1 cellular context compared by ENCODE assay signal in the genomic region with DNA sequence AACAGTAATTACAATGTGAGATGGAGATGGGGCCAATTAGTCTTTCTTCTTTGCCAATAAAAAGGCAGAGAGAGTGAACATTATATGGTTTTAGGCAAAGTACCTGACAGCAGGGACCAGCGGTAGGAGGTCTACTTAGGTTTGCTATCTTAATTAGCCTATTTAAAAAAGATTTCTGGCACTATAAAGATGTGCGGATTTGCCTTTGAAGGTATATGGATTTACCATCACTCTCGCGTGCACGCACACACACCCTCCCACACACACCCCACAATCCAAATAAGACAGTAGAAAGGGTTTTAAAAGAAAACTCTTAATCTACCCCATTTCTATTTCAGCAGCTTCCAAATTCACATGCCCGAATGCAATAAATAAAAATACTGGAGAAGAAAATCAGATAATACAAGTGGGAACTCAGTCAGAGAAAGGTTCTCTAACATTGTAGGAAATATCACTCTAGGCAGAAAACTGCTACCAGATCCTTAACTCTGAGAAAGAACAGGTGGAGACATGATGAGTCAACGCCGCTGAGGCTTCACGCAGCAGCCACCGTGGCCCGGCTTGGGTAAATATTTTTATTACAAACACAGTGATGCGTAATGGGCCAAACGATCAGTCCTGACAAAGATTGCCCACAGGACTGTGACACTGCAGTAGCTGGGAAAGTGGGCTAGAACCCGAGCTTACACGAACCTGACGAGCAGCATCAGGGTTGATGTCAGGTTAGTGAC.
TF ChIP-seq lines count a peak whose summit lies in the region.

No MANE protein-coding gene starts in this region.

TF ChIP-seq in HEK293, 187 proteins besides CTCF, POLR2A, EP300 and RAD21 (continued from another document and continues in another):
- TF ChIP-seq, protein P1, sequence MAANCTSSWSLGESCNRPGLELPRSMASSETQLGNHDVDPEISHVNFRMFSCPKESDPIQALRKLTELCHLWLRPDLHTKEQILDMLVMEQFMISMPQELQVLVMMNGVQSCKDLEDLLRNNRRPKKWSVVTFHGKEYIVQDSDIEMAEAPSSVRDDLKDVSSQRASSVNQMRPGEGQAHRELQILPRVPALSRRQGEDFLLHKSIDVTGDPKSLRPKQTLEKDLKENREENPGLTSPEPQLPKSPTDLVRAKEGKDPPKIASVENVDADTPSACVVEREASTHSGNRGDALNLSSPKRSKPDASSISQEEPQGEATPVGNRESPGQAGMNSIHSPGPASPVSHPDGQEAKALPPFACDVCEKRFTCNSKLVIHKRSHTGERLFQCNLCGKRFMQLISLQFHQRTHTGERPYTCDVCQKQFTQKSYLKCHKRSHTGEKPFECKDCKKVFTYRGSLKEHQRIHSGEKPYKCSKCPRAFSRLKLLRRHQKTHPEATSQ (tag by site-specific recombination; IDR thresholded peaks at IDR 0.05): no peak
- TF ChIP-seq ZNF701 (tag by site-specific recombination; IDR thresholded peaks at IDR 0.05): no peak
- TF ChIP-seq, protein P2, sequence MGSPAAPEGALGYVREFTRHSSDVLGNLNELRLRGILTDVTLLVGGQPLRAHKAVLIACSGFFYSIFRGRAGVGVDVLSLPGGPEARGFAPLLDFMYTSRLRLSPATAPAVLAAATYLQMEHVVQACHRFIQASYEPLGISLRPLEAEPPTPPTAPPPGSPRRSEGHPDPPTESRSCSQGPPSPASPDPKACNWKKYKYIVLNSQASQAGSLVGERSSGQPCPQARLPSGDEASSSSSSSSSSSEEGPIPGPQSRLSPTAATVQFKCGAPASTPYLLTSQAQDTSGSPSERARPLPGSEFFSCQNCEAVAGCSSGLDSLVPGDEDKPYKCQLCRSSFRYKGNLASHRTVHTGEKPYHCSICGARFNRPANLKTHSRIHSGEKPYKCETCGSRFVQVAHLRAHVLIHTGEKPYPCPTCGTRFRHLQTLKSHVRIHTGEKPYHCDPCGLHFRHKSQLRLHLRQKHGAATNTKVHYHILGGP (tag by site-specific recombination; IDR thresholded peaks at IDR 0.05): no peak
- TF ChIP-seq TCF7L2 (IDR thresholded peaks at IDR 0.05; ENCODE audit: borderline replicate concordance, low read depth, low read length): peak; percentile 90
- no peak for TF ChIP-seq SCRT1 (tag by site-specific recombination; IDR thresholded peaks at IDR 0.05; ENCODE audit: borderline replicate concordance)
- peak; percentile 64; the same call in 1 of the 2 replicates for TF ChIP-seq BCL11B (tag by site-specific recombination; IDR thresholded peaks at IDR 0.05; ENCODE audit: low read depth)
- 0 out of 2 replicates have a peak, but pooled peaks have one; percentile 17 for TF ChIP-seq ZNF391 (tag by site-specific recombination; IDR thresholded peaks at IDR 0.05; ENCODE audit: borderline replicate concordance, low read depth)
- TF ChIP-seq ZFP69B (tag by site-specific recombination; IDR thresholded peaks at IDR 0.05): 0 out of 2 replicates have a peak, but pooled peaks have one; percentile 6
- no peak for TF ChIP-seq ZNF174 (tag by site-specific recombination; IDR thresholded peaks at IDR 0.05)
- no peak for TF ChIP-seq ZNF16 (tag by site-specific recombination; IDR thresholded peaks at IDR 0.05; ENCODE audit: low read depth)
- TF ChIP-seq ZNF558 (tag by site-specific recombination; IDR thresholded peaks at IDR 0.05): 0 out of 2 replicates have a peak, but pooled peaks have one; percentile 33
- TF ChIP-seq, protein P3, sequence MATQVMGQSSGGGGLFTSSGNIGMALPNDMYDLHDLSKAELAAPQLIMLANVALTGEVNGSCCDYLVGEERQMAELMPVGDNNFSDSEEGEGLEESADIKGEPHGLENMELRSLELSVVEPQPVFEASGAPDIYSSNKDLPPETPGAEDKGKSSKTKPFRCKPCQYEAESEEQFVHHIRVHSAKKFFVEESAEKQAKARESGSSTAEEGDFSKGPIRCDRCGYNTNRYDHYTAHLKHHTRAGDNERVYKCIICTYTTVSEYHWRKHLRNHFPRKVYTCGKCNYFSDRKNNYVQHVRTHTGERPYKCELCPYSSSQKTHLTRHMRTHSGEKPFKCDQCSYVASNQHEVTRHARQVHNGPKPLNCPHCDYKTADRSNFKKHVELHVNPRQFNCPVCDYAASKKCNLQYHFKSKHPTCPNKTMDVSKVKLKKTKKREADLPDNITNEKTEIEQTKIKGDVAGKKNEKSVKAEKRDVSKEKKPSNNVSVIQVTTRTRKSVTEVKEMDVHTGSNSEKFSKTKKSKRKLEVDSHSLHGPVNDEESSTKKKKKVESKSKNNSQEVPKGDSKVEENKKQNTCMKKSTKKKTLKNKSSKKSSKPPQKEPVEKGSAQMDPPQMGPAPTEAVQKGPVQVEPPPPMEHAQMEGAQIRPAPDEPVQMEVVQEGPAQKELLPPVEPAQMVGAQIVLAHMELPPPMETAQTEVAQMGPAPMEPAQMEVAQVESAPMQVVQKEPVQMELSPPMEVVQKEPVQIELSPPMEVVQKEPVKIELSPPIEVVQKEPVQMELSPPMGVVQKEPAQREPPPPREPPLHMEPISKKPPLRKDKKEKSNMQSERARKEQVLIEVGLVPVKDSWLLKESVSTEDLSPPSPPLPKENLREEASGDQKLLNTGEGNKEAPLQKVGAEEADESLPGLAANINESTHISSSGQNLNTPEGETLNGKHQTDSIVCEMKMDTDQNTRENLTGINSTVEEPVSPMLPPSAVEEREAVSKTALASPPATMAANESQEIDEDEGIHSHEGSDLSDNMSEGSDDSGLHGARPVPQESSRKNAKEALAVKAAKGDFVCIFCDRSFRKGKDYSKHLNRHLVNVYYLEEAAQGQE (tag by site-specific recombination; IDR thresholded peaks at IDR 0.05): no peak
- TF ChIP-seq GLIS1 (tag by site-specific recombination; IDR thresholded peaks at IDR 0.05): peak; percentile 98
- no peak for TF ChIP-seq ZNF555 (tag by site-specific recombination; conservative IDR thresholded peaks at IDR 0.05)
- no peak for TF ChIP-seq ZNF560 (tag by site-specific recombination; IDR thresholded peaks at IDR 0.05; ENCODE audit: borderline replicate concordance)
- TF ChIP-seq ZNF37A (tag by site-specific recombination; IDR thresholded peaks at IDR 0.05): no peak
- no peak for TF ChIP-seq ZNF785 (tag by site-specific recombination; IDR thresholded peaks at IDR 0.05)
- no peak for TF ChIP-seq ZNF610 (tag by site-specific recombination; IDR thresholded peaks at IDR 0.05; ENCODE audit: borderline replicate concordance)
- TF ChIP-seq ZNF121 (tag by site-specific recombination; IDR thresholded peaks at IDR 0.05): no peak
- TF ChIP-seq ZNF776 (tag by site-specific recombination; IDR thresholded peaks at IDR 0.05; ENCODE audit: borderline replicate concordance): no peak
- TF ChIP-seq HOXA7 (CRISPR knock-in tag; IDR thresholded peaks at IDR 0.05; ENCODE audit: borderline replicate concordance): no peak
- no peak for TF ChIP-seq ZNF510 (tag by site-specific recombination; IDR thresholded peaks at IDR 0.05; ENCODE audit: insufficient replicate concordance)
- TF ChIP-seq, protein P4, sequence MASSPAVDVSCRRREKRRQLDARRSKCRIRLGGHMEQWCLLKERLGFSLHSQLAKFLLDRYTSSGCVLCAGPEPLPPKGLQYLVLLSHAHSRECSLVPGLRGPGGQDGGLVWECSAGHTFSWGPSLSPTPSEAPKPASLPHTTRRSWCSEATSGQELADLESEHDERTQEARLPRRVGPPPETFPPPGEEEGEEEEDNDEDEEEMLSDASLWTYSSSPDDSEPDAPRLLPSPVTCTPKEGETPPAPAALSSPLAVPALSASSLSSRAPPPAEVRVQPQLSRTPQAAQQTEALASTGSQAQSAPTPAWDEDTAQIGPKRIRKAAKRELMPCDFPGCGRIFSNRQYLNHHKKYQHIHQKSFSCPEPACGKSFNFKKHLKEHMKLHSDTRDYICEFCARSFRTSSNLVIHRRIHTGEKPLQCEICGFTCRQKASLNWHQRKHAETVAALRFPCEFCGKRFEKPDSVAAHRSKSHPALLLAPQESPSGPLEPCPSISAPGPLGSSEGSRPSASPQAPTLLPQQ (tag by site-specific recombination; IDR thresholded peaks at IDR 0.05): no peak
- TF ChIP-seq ZNF549 (tag by site-specific recombination; IDR thresholded peaks at IDR 0.05): no peak
- no peak for TF ChIP-seq ZNF19 (tag by site-specific recombination; IDR thresholded peaks at IDR 0.05; ENCODE audit: low read depth)
- peak; percentile 37 for TF ChIP-seq ZIC2 (tag by site-specific recombination; IDR thresholded peaks at IDR 0.05)
- no peak for TF ChIP-seq KLF16 (tag by site-specific recombination; IDR thresholded peaks at IDR 0.05)
- TF ChIP-seq, protein P5, sequence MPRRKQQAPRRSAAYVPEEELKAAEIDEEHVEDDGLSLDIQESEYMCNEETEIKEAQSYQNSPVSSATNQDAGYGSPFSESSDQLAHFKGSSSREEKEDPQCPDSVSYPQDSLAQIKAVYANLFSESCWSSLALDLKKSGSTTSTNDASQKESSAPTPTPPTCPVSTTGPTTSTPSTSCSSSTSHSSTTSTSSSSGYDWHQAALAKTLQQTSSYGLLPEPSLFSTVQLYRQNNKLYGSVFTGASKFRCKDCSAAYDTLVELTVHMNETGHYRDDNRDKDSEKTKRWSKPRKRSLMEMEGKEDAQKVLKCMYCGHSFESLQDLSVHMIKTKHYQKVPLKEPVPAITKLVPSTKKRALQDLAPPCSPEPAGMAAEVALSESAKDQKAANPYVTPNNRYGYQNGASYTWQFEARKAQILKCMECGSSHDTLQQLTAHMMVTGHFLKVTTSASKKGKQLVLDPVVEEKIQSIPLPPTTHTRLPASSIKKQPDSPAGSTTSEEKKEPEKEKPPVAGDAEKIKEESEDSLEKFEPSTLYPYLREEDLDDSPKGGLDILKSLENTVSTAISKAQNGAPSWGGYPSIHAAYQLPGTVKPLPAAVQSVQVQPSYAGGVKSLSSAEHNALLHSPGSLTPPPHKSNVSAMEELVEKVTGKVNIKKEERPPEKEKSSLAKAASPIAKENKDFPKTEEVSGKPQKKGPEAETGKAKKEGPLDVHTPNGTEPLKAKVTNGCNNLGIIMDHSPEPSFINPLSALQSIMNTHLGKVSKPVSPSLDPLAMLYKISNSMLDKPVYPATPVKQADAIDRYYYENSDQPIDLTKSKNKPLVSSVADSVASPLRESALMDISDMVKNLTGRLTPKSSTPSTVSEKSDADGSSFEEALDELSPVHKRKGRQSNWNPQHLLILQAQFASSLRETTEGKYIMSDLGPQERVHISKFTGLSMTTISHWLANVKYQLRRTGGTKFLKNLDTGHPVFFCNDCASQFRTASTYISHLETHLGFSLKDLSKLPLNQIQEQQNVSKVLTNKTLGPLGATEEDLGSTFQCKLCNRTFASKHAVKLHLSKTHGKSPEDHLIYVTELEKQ (tag by site-specific recombination; IDR thresholded peaks at IDR 0.05; ENCODE audit: borderline replicate concordance): peak; percentile 31; the same call in 1 of the 2 replicates
- peak; percentile 86 for TF ChIP-seq KLF1 (tag by site-specific recombination; IDR thresholded peaks at IDR 0.05)
- peak; percentile 87 for TF ChIP-seq FEZF1 (tag by site-specific recombination; IDR thresholded peaks at IDR 0.05)
- no peak for TF ChIP-seq ZNF302 (tag by site-specific recombination; IDR thresholded peaks at IDR 0.05; ENCODE audit: low read depth)
- TF ChIP-seq, protein P6, sequence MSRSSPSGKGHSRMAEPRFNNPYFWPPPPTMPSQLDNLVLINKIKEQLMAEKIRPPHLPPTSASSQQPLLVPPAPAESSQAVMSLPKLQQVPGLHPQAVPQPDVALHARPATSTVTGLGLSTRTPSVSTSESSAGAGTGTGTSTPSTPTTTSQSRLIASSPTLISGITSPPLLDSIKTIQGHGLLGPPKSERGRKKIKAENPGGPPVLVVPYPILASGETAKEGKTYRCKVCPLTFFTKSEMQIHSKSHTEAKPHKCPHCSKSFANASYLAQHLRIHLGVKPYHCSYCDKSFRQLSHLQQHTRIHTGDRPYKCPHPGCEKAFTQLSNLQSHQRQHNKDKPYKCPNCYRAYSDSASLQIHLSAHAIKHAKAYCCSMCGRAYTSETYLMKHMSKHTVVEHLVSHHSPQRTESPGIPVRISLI (tag by site-specific recombination; IDR thresholded peaks at IDR 0.05): 0 out of 2 replicates have a peak, but pooled peaks have one; percentile 26
- TF ChIP-seq ZNF654 (tag by site-specific recombination; IDR thresholded peaks at IDR 0.05; ENCODE audit: low read depth): no peak
- peak; percentile 83 for TF ChIP-seq KLF10 (tag by site-specific recombination; IDR thresholded peaks at IDR 0.05)
- TF ChIP-seq, protein P7, sequence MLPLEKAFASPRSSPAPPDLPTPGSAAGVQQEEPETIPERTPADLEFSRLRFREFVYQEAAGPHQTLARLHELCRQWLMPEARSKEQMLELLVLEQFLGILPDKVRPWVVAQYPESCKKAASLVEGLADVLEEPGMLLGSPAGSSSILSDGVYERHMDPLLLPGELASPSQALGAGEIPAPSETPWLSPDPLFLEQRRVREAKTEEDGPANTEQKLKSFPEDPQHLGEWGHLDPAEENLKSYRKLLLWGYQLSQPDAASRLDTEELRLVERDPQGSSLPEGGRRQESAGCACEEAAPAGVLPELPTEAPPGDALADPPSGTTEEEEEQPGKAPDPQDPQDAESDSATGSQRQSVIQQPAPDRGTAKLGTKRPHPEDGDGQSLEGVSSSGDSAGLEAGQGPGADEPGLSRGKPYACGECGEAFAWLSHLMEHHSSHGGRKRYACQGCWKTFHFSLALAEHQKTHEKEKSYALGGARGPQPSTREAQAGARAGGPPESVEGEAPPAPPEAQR (tag by site-specific recombination; IDR thresholded peaks at IDR 0.05): no peak
- peak; percentile 79 for TF ChIP-seq EGR2 (tag by site-specific recombination; IDR thresholded peaks at IDR 0.05; ENCODE audit: low read depth)
- no peak for TF ChIP-seq ZSCAN23 (tag by site-specific recombination; IDR thresholded peaks at IDR 0.05)
- TF ChIP-seq, protein P8, sequence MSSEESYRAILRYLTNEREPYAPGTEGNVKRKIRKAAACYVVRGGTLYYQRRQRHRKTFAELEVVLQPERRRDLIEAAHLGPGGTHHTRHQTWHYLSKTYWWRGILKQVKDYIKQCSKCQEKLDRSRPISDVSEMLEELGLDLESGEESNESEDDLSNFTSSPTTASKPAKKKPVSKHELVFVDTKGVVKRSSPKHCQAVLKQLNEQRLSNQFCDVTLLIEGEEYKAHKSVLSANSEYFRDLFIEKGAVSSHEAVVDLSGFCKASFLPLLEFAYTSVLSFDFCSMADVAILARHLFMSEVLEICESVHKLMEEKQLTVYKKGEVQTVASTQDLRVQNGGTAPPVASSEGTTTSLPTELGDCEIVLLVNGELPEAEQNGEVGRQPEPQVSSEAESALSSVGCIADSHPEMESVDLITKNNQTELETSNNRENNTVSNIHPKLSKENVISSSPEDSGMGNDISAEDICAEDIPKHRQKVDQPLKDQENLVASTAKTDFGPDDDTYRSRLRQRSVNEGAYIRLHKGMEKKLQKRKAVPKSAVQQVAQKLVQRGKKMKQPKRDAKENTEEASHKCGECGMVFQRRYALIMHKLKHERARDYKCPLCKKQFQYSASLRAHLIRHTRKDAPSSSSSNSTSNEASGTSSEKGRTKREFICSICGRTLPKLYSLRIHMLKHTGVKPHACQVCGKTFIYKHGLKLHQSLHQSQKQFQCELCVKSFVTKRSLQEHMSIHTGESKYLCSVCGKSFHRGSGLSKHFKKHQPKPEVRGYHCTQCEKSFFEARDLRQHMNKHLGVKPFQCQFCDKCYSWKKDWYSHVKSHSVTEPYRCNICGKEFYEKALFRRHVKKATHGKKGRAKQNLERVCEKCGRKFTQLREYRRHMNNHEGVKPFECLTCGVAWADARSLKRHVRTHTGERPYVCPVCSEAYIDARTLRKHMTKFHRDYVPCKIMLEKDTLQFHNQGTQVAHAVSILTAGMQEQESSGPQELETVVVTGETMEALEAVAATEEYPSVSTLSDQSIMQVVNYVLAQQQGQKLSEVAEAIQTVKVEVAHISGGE (tag by site-specific recombination; conservative IDR thresholded peaks at IDR 0.05; ENCODE audit: low read depth): no peak
- no peak for TF ChIP-seq ZNF423 (tag by site-specific recombination; IDR thresholded peaks at IDR 0.05)
- TF ChIP-seq ZNF157 (tag by site-specific recombination; IDR thresholded peaks at IDR 0.05): no peak
- TF ChIP-seq ZNF624 (tag by site-specific recombination; IDR thresholded peaks at IDR 0.05): no peak
- TF ChIP-seq ZBTB17 (tag by site-specific recombination; IDR thresholded peaks at IDR 0.05): peak; percentile 76
- TF ChIP-seq GLI2 (tag by site-specific recombination; IDR thresholded peaks at IDR 0.05; ENCODE audit: borderline replicate concordance, low read depth): 0 out of 2 replicates have a peak, but pooled peaks have one; percentile 45
